ENCODE assay signal across 1 cellular context in the genomic region with DNA sequence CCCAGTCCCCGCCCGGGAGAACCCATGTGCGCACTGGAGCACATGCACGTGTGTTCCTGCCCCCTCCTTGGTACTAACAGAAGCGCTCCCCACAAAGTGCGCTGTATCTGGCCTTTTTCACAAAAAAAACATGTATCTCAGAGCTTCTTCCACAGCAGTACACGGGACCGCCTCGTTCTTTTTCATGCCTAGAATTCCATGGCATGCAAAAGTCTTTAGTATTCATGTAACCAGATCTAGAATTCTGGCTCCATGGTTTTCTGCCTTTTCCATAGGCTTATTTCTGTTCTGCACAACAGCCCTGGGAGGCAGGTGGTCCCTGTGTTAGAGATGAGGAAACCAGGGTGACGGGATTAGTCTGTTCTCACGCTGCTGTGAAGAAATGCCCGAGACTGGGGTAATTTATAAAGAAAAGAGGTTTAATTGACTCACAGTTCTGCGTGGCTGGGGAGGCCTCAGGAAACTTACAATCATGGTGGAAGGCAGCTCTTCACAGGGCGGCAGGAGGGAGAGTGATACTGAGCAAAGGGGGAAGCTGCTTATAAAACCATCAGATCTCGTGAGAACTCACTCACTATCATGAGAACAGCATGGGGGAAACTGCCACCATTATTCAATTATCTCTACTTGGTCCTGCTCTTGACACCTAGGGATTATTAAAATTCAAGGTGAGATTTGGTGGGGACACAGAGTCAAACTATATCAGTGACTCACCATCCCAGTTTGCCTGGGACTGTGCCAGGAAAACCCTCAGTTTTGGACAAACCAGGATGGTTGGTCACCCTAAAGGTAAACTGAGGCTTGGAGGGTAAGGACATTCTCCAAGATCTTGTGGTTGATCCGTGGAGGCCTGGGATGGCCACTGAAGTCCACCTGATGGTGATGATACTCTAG.
A peak's percentile ranks its signal among the peaks of the same experiment; 100 is the strongest.
TF ChIP-seq lines count a peak whose summit lies in the region.

No MANE protein-coding gene starts in this region.

TF ChIP-seq in K562, 482 proteins besides CTCF, POLR2A, EP300 and RAD21 (continued from another document and continues in another):
- TF ChIP-seq ZNF395 (CRISPR knock-in tag; IDR thresholded peaks at IDR 0.05): peak; percentile 66
- peak in 1 of 2 experiments; percentile 26; a peak in 2 of 4 replicates for TF ChIP-seq ARNT (IDR thresholded peaks at IDR 0.05)
- TF ChIP-seq ZKSCAN8 (CRISPR knock-in tag; IDR thresholded peaks at IDR 0.05): no peak
- no peak for TF ChIP-seq E2F8 (IDR thresholded peaks at IDR 0.05; ENCODE audit: low read depth, partially characterized antibody)
- no peak for TF ChIP-seq ETV6 (IDR thresholded peaks at IDR 0.05; ENCODE audit: borderline replicate concordance in 1 of 2, low read depth in 2 of 2, low read length in 1 of 2)
- no peak for TF ChIP-seq ETV6 (CRISPR knock-in tag; IDR thresholded peaks at IDR 0.05; ENCODE audit: borderline replicate concordance)
- TF ChIP-seq NCOR1 (IDR thresholded peaks at IDR 0.05): no peak
- TF ChIP-seq MEIS2 (IDR thresholded peaks at IDR 0.05; ENCODE audit: partially characterized antibody): no peak
- no peak for TF ChIP-seq NCOA4 (IDR thresholded peaks at IDR 0.05; ENCODE audit: partially characterized antibody)
- TF ChIP-seq MEF2D (tag; conservative IDR thresholded peaks at IDR 0.05; ENCODE audit: low read depth): 0 out of 2 replicates have a peak, but pooled peaks have one; percentile 37
- no peak for TF ChIP-seq ZNF76 (CRISPR knock-in tag; IDR thresholded peaks at IDR 0.05; ENCODE audit: borderline replicate concordance)
- TF ChIP-seq TAF9B (IDR thresholded peaks at IDR 0.05; ENCODE audit: partially characterized antibody): peak; percentile 72
- no peak for TF ChIP-seq STAT5A (IDR thresholded peaks at IDR 0.05; ENCODE audit: borderline replicate concordance, low read length)
- 0 out of 2 replicates have a peak, but pooled peaks have one; percentile 10 for TF ChIP-seq ZNF583 (CRISPR knock-in tag; IDR thresholded peaks at IDR 0.05)
- no peak for TF ChIP-seq ZNF3 (CRISPR knock-in tag; IDR thresholded peaks at IDR 0.05)
- TF ChIP-seq ZFPM2 (CRISPR knock-in tag; IDR thresholded peaks at IDR 0.05): no peak
- TF ChIP-seq, protein P1, sequence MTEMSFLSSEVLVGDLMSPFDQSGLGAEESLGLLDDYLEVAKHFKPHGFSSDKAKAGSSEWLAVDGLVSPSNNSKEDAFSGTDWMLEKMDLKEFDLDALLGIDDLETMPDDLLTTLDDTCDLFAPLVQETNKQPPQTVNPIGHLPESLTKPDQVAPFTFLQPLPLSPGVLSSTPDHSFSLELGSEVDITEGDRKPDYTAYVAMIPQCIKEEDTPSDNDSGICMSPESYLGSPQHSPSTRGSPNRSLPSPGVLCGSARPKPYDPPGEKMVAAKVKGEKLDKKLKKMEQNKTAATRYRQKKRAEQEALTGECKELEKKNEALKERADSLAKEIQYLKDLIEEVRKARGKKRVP (CRISPR knock-in tag; IDR thresholded peaks at IDR 0.05): no peak
- no peak for TF ChIP-seq NFE2 (IDR thresholded peaks at IDR 0.05; ENCODE audit: low read depth)
- no peak for TF ChIP-seq DNMT1 (IDR thresholded peaks at IDR 0.05)
- TF ChIP-seq PHF21A (IDR thresholded peaks at IDR 0.05; ENCODE audit: borderline replicate concordance, low read depth): no peak
- TF ChIP-seq PKNOX1 (IDR thresholded peaks at IDR 0.05): no peak
- TF ChIP-seq, protein P2, sequence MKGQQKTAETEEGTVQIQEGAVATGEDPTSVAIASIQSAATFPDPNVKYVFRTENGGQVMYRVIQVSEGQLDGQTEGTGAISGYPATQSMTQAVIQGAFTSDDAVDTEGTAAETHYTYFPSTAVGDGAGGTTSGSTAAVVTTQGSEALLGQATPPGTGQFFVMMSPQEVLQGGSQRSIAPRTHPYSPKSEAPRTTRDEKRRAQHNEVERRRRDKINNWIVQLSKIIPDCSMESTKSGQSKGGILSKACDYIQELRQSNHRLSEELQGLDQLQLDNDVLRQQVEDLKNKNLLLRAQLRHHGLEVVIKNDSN (CRISPR knock-in tag; IDR thresholded peaks at IDR 0.05): 0 out of 2 replicates have a peak, but pooled peaks have one; percentile 28
- TF ChIP-seq ZNF311 (CRISPR knock-in tag; IDR thresholded peaks at IDR 0.05): peak; percentile 71
- no peak for TF ChIP-seq HNRNPUL1 (IDR thresholded peaks at IDR 0.05; ENCODE audit: low read length)
- TF ChIP-seq L3MBTL2 (IDR thresholded peaks at IDR 0.05): peak; percentile 96
- TF ChIP-seq JUN (IDR thresholded peaks at IDR 0.05; ENCODE audit: borderline replicate concordance, low read depth, low read length): no peak
- no peak for TF ChIP-seq JUN (CRISPR knock-in tag; IDR thresholded peaks at IDR 0.05; ENCODE audit: borderline replicate concordance)
- TF ChIP-seq MXD1 (CRISPR knock-in tag; IDR thresholded peaks at IDR 0.05; ENCODE audit: borderline replicate concordance, poor library complexity, severe bottlenecking): peak; percentile 64
- no peak for TF ChIP-seq ARID2 (IDR thresholded peaks at IDR 0.05)
- peak in 1 of 2 experiments; percentile 86; a peak in 2 of 4 replicates for TF ChIP-seq NONO (IDR thresholded peaks at IDR 0.05; ENCODE audit: low read depth in 2 of 2, low read length in 1 of 2)
- TF ChIP-seq, protein P3, sequence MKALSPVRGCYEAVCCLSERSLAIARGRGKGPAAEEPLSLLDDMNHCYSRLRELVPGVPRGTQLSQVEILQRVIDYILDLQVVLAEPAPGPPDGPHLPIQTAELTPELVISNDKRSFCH (CRISPR knock-in tag; IDR thresholded peaks at IDR 0.05): no peak
- TF ChIP-seq, protein P3 (tag; IDR thresholded peaks at IDR 0.05): peak; percentile 64; the same call in 1 of the 2 replicates
- TF ChIP-seq ZNF57 (CRISPR knock-in tag; IDR thresholded peaks at IDR 0.05): no peak
- TF ChIP-seq POLR2G (IDR thresholded peaks at IDR 0.05; ENCODE audit: low read depth, low read length): peak; percentile 69
- TF ChIP-seq ZFP30 (CRISPR knock-in tag; IDR thresholded peaks at IDR 0.05; ENCODE audit: borderline replicate concordance): no peak
- no peak for TF ChIP-seq PCBP1 (IDR thresholded peaks at IDR 0.05; ENCODE audit: low read depth, low read length, poor library complexity, severe bottlenecking)
- TF ChIP-seq HNRNPK (IDR thresholded peaks at IDR 0.05; ENCODE audit: low read depth, low read length, poor library complexity, severe bottlenecking): no peak
- TF ChIP-seq, protein P4, sequence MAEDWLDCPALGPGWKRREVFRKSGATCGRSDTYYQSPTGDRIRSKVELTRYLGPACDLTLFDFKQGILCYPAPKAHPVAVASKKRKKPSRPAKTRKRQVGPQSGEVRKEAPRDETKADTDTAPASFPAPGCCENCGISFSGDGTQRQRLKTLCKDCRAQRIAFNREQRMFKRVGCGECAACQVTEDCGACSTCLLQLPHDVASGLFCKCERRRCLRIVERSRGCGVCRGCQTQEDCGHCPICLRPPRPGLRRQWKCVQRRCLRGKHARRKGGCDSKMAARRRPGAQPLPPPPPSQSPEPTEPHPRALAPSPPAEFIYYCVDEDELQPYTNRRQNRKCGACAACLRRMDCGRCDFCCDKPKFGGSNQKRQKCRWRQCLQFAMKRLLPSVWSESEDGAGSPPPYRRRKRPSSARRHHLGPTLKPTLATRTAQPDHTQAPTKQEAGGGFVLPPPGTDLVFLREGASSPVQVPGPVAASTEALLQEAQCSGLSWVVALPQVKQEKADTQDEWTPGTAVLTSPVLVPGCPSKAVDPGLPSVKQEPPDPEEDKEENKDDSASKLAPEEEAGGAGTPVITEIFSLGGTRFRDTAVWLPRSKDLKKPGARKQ (CRISPR knock-in tag; IDR thresholded peaks at IDR 0.05): no peak
- no peak for TF ChIP-seq CEBPG (CRISPR knock-in tag; IDR thresholded peaks at IDR 0.05)
- no peak for TF ChIP-seq CEBPG (tag; conservative IDR thresholded peaks at IDR 0.05 in 1 of 2, IDR thresholded peaks at IDR 0.05 in 1 of 2)
- TF ChIP-seq, protein P5, sequence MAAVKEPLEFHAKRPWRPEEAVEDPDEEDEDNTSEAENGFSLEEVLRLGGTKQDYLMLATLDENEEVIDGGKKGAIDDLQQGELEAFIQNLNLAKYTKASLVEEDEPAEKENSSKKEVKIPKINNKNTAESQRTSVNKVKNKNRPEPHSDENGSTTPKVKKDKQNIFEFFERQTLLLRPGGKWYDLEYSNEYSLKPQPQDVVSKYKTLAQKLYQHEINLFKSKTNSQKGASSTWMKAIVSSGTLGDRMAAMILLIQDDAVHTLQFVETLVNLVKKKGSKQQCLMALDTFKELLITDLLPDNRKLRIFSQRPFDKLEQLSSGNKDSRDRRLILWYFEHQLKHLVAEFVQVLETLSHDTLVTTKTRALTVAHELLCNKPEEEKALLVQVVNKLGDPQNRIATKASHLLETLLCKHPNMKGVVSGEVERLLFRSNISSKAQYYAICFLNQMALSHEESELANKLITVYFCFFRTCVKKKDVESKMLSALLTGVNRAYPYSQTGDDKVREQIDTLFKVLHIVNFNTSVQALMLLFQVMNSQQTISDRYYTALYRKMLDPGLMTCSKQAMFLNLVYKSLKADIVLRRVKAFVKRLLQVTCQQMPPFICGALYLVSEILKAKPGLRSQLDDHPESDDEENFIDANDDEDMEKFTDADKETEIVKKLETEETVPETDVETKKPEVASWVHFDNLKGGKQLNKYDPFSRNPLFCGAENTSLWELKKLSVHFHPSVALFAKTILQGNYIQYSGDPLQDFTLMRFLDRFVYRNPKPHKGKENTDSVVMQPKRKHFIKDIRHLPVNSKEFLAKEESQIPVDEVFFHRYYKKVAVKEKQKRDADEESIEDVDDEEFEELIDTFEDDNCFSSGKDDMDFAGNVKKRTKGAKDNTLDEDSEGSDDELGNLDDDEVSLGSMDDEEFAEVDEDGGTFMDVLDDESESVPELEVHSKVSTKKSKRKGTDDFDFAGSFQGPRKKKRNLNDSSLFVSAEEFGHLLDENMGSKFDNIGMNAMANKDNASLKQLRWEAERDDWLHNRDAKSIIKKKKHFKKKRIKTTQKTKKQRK (IDR thresholded peaks at IDR 0.05; ENCODE audit: borderline replicate concordance, low read depth, low read length): no peak
- TF ChIP-seq NCOA2 (IDR thresholded peaks at IDR 0.05; ENCODE audit: partially characterized antibody in 2 of 2): no peak
- no peak for TF ChIP-seq HNRNPH1 (optimal IDR thresholded peaks at IDR 0.05; ENCODE audit: low read depth, low read length)
- TF ChIP-seq ZBTB7A (IDR thresholded peaks at IDR 0.05; ENCODE audit: borderline replicate concordance, control insufficient read depth, low read depth, low read length): no peak
- no peak for TF ChIP-seq CAMTA2 (CRISPR knock-in tag; conservative IDR thresholded peaks at IDR 0.05)
- no peak for TF ChIP-seq SREBF1 (IDR thresholded peaks at IDR 0.05; ENCODE audit: borderline replicate concordance, low read depth, low read length)
- TF ChIP-seq HMG20A (CRISPR knock-in tag; conservative IDR thresholded peaks at IDR 0.05): no peak
- no peak for TF ChIP-seq PRMT5 (CRISPR knock-in tag; IDR thresholded peaks at IDR 0.05)
- no peak; a peak in 1 of 4 replicates for TF ChIP-seq FOXK2 (conservative IDR thresholded peaks at IDR 0.05 in 1 of 2, IDR thresholded peaks at IDR 0.05 in 1 of 2; ENCODE audit: low read depth in 2 of 2)
